13 cellular contexts compared by ENCODE assay signal in genomic region chr20:19347943-19348456, GRCh38.
DNase-seq lines count a peak whose midpoint lies in the region; ATAC-seq, FAIRE-seq and TF ChIP-seq lines count a peak whose summit lies in the region.
"Had no signal": no experiment of that assay in that cellular context is flagged by ENCODE, and none has a peak within 500 bp of the region (broad histone marks: within the 10 kb centered on the region; RNA-seq: fewer than 3 reads in every experiment).

No MANE protein-coding gene starts in this region.

- intact Hi-C loops in spleen (cut with DNase I; ENCODE audit: low total_unique reads): no loop called here
- intact Hi-C loops in posterior cingulate gyrus (cut with DNase I): no loop called here

- H3K27me3 ChIP-seq in spleen (replicated peaks in 1 of 7): no peaks in the 10 kb centered on the region
- no peaks in the 10 kb centered on the region for H3K27me3 ChIP-seq in upper lobe of left lung
- H3K27me3 ChIP-seq: sigmoid colon, SJCRH30 had no signal

- H3K4me3 ChIP-seq in spleen: peak overlapping the region in 1 of 8 donors; percentile 29
- H3K4me3 ChIP-seq in upper lobe of left lung: no peak overlapping the region
- H3K4me3 ChIP-seq: sigmoid colon, SJCRH30 had no signal

- TF ChIP-seq EP300 in upper lobe of left lung (IDR thresholded peaks at IDR 0.05): no peak

- WGBS in spleen, 5 donors: 61 to 80% (median 71%) methylated on average over 11 of the region's 11 CpGs
- WGBS in upper lobe of left lung, 2 donors: 63 to 66% methylated on average over 10 to 11 of the region's 11 CpGs

- TF ChIP-seq POLR2A in GM12891 (IDR thresholded peaks at IDR 0.05; ENCODE audit: low read depth, low read length) (no peak), spleen (IDR thresholded peaks at IDR 0.05) (no peak), upper lobe of left lung (IDR thresholded peaks at IDR 0.05) (no peak)

- H3K9me3 ChIP-seq in spleen (no peaks in the 10 kb centered on the region), upper lobe of left lung (no peaks in the 10 kb centered on the region)
- H3K9me3 ChIP-seq: sigmoid colon had no signal

- H3K36me3 ChIP-seq in spleen (no peaks in the 10 kb centered on the region), upper lobe of left lung (no peaks in the 10 kb centered on the region)
- H3K36me3 ChIP-seq: sigmoid colon, SJCRH30 had no signal

- FAIRE-seq in GM12891 (lab: Jason Lieb, UNC): no peak

- DNase-seq in GM12891 (ENCODE audit: insufficient read length, low spot score) (no peak), RPMI7951 (ENCODE audit: low read depth) (peak; percentile 61), spleen (no peak), upper lobe of left lung (no peak), superior temporal gyrus (ENCODE audit: extremely low spot score) (no peak), posterior cingulate gyrus (no peak)
- DNase-seq: activated CD4-positive, alpha-beta T cell treated with anti-CD3 and anti-CD28 coated beads, Interleukin-2, amount 50 U/mL, for 48 hours; activated naive CD8-positive, alpha-beta T cell treated with anti-CD3 and anti-CD28 coated beads for 36 hours; NCI-H2171 treated with DMSO at 0.1 percent for 48 hours; sigmoid colon; SJCRH30 had no signal

- ATAC-seq in GM19395 (IDR thresholded peaks at IDR 0.05; ENCODE audit: unreplicated experiment) (peak; percentile 81), HG02938 (IDR thresholded peaks at IDR 0.05; ENCODE audit: unreplicated experiment) (peak; percentile 75), upper lobe of left lung (ENCODE audit: low FRiP score in 2 of 2) (no peak)

- H3K4me1 ChIP-seq in spleen: no peaks in the 10 kb centered on the region
- H3K4me1 ChIP-seq in upper lobe of left lung: no peaks in the 10 kb centered on the region
- H3K4me1 ChIP-seq: sigmoid colon, SJCRH30 had no signal

- H3K27ac ChIP-seq in spleen (peak overlapping the region in 1 of 8 donors; percentile 31), upper lobe of left lung (no peak overlapping the region)
- H3K27ac ChIP-seq: sigmoid colon, SJCRH30 had no signal

- TF ChIP-seq CTCF in spleen (IDR thresholded peaks at IDR 0.05 in 8 of 11, conservative IDR thresholded peaks at IDR 0.05 in 3 of 11) (no peak), upper lobe of left lung (IDR thresholded peaks at IDR 0.05) (no peak)

TF ChIP-seq in GM12891, 5 proteins besides CTCF, POLR2A, EP300 and RAD21:
- peak; percentile 49; the same call in 1 of the 2 replicates for TF ChIP-seq SPI1 (IDR thresholded peaks at IDR 0.05; ENCODE audit: low read depth, low read length)
- no peak for TF ChIP-seq TAF1 (IDR thresholded peaks at IDR 0.05; ENCODE audit: low read depth, low read length)
- TF ChIP-seq POLR2AphosphoS5 (IDR thresholded peaks at IDR 0.05; ENCODE audit: low read depth, low read length): no peak

Comparison
In these comparisons a context has a peak if more than half of its experiments do, and no peak if none do; other contexts are left out.
1. ATAC-seq: peak in GM19395 (single experiment) and HG02938 (single experiment); none in upper lobe of left lung (0 of 2).